31 cellular contexts compared by ENCODE assay signal in genomic region chr10:61130366-61130765, GRCh38.
DNase-seq lines count a peak whose midpoint lies in the region; TF ChIP-seq lines count a peak whose summit lies in the region.
"Had no signal": no experiment of that assay in that cellular context is flagged by ENCODE, and none has a peak within 500 bp of the region (broad histone marks: within the 10 kb centered on the region; RNA-seq: fewer than 3 reads in every experiment).

No MANE protein-coding gene starts in this region.

- no peaks in the 10 kb centered on the region for H3K27me3 ChIP-seq in BJ (ENCODE audit: control insufficient read depth, insufficient read depth, low read length)
- peaks cover 3% of the 10 kb centered on the region for H3K27me3 ChIP-seq in adipocyte (replicated peaks; ENCODE audit: control insufficient read depth, insufficient read depth, low read length)
- no peaks in the 10 kb centered on the region for H3K27me3 ChIP-seq in neuron (ENCODE audit: insufficient read depth, low read length)
- H3K27me3 ChIP-seq: body of pancreas, heart right ventricle had no signal

- H3K36me3 ChIP-seq in BJ (ENCODE audit: control insufficient read depth, insufficient read depth, low read length) (no peaks in the 10 kb centered on the region), adipocyte (ENCODE audit: control insufficient read depth, insufficient read depth, low read length, severe bottlenecking) (no peaks in the 10 kb centered on the region), neuron (ENCODE audit: insufficient read depth, low read length) (no peaks in the 10 kb centered on the region)
- H3K36me3 ChIP-seq: heart right ventricle had no signal

- H3K4me1 Mint-ChIP-seq in activated naive CD4-positive, alpha-beta T cell treated with anti-CD3 and anti-CD28 coated beads for 36 hours (ENCODE audit: low read depth), result peaks cover 2% of the 10 kb centered on the region

- H3K4me1 ChIP-seq in adipocyte (ENCODE audit: control insufficient read depth, insufficient read depth, low read length) (no peaks in the 10 kb centered on the region), neuron (ENCODE audit: insufficient read depth, low read length) (no peaks in the 10 kb centered on the region)
- H3K4me1 ChIP-seq: A549 had no signal

- H3K9me3 Mint-ChIP-seq in activated naive CD4-positive, alpha-beta T cell treated with anti-CD3 and anti-CD28 coated beads for 36 hours, result no peaks in the 10 kb centered on the region
- H3K9me3 Mint-ChIP-seq: activated CD4-positive, alpha-beta T cell treated with anti-CD3 and anti-CD28 coated beads, Interleukin-2, amount 10 ng/mL, durations not matched to agents 7 days and 5 days; activated T-cell treated with anti-CD3 and anti-CD28 coated beads, Interleukin-2, amount 50 U/mL, for 4 hours; CD8-positive, alpha-beta T cell had no signal

- intact Hi-C loops in activated naive CD4-positive, alpha-beta T cell treated with anti-CD3 and anti-CD28 coated beads for 36 hours (cut with micrococcal nuclease), result no loop called here

- peak; percentile 18 for DNase-seq in BJ (ENCODE audit: low read depth)
- DNase-seq in adipocyte (ENCODE audit: low read depth), result peak; percentile 68
- peak; percentile 40 for DNase-seq in fibroblast of gingiva (ENCODE audit: low read depth)
- no peak for DNase-seq in AG20443 (ENCODE audit: low spot score)
- DNase-seq in NCI-H1417 (lab: John Stamatoyannopoulos, UW), result no peak
- no peak for DNase-seq in mesenteric fat pad (ENCODE audit: low spot score)
- DNase-seq in activated naive CD4-positive, alpha-beta T cell treated with anti-CD3 and anti-CD28 coated beads for 36 hours, result no peak
- DNase-seq: activated B cell treated with CpG ODN at 0.5 μM for 24 hours; activated CD4-positive, alpha-beta T cell treated with anti-CD3 and anti-CD28 coated beads, Interleukin-2, amount 10 ng/mL, durations not matched to agents 7 days and 5 days; activated gamma-delta T cell; activated T-cell treated with anti-CD3 and anti-CD28 coated beads, Interleukin-2, amount 50 U/mL, for 4 hours; body of pancreas; CD8-positive, alpha-beta T cell; cerebellar nuclear complex; H7; heart right ventricle; KG1; kidney; MM.1S; naive thymus-derived CD8-positive, alpha-beta T cell; NCI-H1105 treated with DMSO at 0.1 percent for 48 hours; NCI-H1930; NCI-H526; NK-92 treated with Interleukin-12 subunit alpha and Interleukin-12 subunit beta, amount 100 ng/mL, for 24 hours; occipital lobe; SK-N-SH; stimulated activated naive B cell treated with anti-CD40 and anti-IgM and Interleukin-4, amounts not matched to agents 10 μg/mL and 1 μg/mL and 100 μg/mL, for 72 hours had no signal

- TF ChIP-seq CTCF in BJ (IDR thresholded peaks at IDR 0.05; ENCODE audit: insufficient read depth, low read depth, low read length), result no peak

- H3K9ac ChIP-seq in adipocyte (ENCODE audit: low read length), result no peak overlapping the region
- H3K9ac ChIP-seq: SK-N-SH had no signal

- H3K4me3 Mint-ChIP-seq in activated naive CD4-positive, alpha-beta T cell treated with anti-CD3 and anti-CD28 coated beads for 36 hours, result no peak overlapping the region
- H3K4me3 Mint-ChIP-seq: activated B cell treated with CpG ODN at 0.5 μM for 24 hours; activated CD4-positive, alpha-beta T cell treated with anti-CD3 and anti-CD28 coated beads, Interleukin-2, amount 10 ng/mL, durations not matched to agents 7 days and 5 days; activated T-cell treated with anti-CD3 and anti-CD28 coated beads, Interleukin-2, amount 50 U/mL, for 4 hours; B cell; CD8-positive, alpha-beta T cell; naive thymus-derived CD8-positive, alpha-beta T cell; stimulated activated naive B cell treated with anti-CD40 and anti-IgM and Interleukin-4, amounts not matched to agents 10 μg/mL and 1 μg/mL and 100 μg/mL, for 72 hours; type B pancreatic cell had no signal

- CTCF ChIA-PET in BJ (lab: Yijun Ruan, JAX), result interaction anchor here (1.0 to 1.8 kb wide), 3 partner anchors 10 to 284 kb away, joined by 3 to 8 read pairs (median 3); no protein-coding TSS in a partner anchor
- CTCF ChIA-PET in activated naive CD4-positive, alpha-beta T cell treated with anti-CD3 and anti-CD28 coated beads for 36 hours (lab: Charles Lee), result interaction anchor here (2.6 kb wide), 1 partner anchor 11 kb away, joined by 9 read pairs; no protein-coding TSS in a partner anchor

- H3K9me3 ChIP-seq in adipocyte (ENCODE audit: control insufficient read depth, low read length) (peaks cover 7% of the 10 kb centered on the region), neuron (ENCODE audit: low read length) (no peaks in the 10 kb centered on the region)
- H3K9me3 ChIP-seq: A549, body of pancreas, SK-N-SH had no signal

- no peaks in the 10 kb centered on the region for H3K36me3 Mint-ChIP-seq in activated naive CD4-positive, alpha-beta T cell treated with anti-CD3 and anti-CD28 coated beads for 36 hours (ENCODE audit: low read depth)
- H3K36me3 Mint-ChIP-seq: CD8-positive, alpha-beta T cell; naive thymus-derived CD8-positive, alpha-beta T cell; type B pancreatic cell had no signal

- peak overlapping the region; percentile 14 for H2AFZ ChIP-seq in neuron (ENCODE audit: low read depth, low read length)

- POLR2A ChIA-PET in BJ (lab: Charles Lee), result no interaction called here

- H3K27me3 Mint-ChIP-seq in activated naive CD4-positive, alpha-beta T cell treated with anti-CD3 and anti-CD28 coated beads for 36 hours (ENCODE audit: low read depth), result no peaks in the 10 kb centered on the region
- H3K27me3 Mint-ChIP-seq: activated B cell treated with CpG ODN at 0.5 μM for 24 hours; activated CD4-positive, alpha-beta T cell treated with anti-CD3 and anti-CD28 coated beads, Interleukin-2, amount 10 ng/mL, durations not matched to agents 7 days and 5 days; B cell; stimulated activated naive B cell treated with anti-CD40 and anti-IgM and Interleukin-4, amounts not matched to agents 10 μg/mL and 1 μg/mL and 100 μg/mL, for 72 hours; type B pancreatic cell had no signal

- no peak overlapping the region for H3K27ac Mint-ChIP-seq in activated naive CD4-positive, alpha-beta T cell treated with anti-CD3 and anti-CD28 coated beads for 36 hours
- H3K27ac Mint-ChIP-seq: activated B cell treated with CpG ODN at 0.5 μM for 24 hours; activated CD4-positive, alpha-beta T cell treated with anti-CD3 and anti-CD28 coated beads, Interleukin-2, amount 10 ng/mL, durations not matched to agents 7 days and 5 days; B cell; CD8-positive, alpha-beta T cell; naive thymus-derived CD8-positive, alpha-beta T cell; stimulated activated naive B cell treated with anti-CD40 and anti-IgM and Interleukin-4, amounts not matched to agents 10 μg/mL and 1 μg/mL and 100 μg/mL, for 72 hours; type B pancreatic cell had no signal

- H3K4me3 ChIP-seq in BJ (ENCODE audit: low read depth, low read length) (no peak overlapping the region), adipocyte (ENCODE audit: low read length) (no peak overlapping the region), neuron (ENCODE audit: low read length) (no peak overlapping the region)
- H3K4me3 ChIP-seq: A549, body of pancreas, heart right ventricle had no signal

Comparison
In these comparisons a context has a peak if more than half of its experiments do, and no peak if none do; other contexts are left out.
1. DNase-seq: peak in BJ (single experiment), adipocyte (single experiment) and fibroblast of gingiva (single experiment); none in AG20443 (single experiment), NCI-H1417 (0 of 3), mesenteric fat pad (single experiment) and activated naive CD4-positive, alpha-beta T cell treated with anti-CD3 and anti-CD28 coated beads for 36 hours (single experiment).